Comparison of ENCODE assay signal across 8 cellular contexts in genomic region chr15:90561344-90562244, GRCh38. TPM values are rescaled to one million over a fixed set of nuclear protein-coding genes. Genes with fewer than 3 reads are reported as not detected.
A peak's percentile ranks its signal among the peaks of the same experiment; 100 is the strongest.
DNase-seq lines count a peak whose midpoint lies in the region; TF ChIP-seq lines count a peak whose summit lies in the region.
"Had no signal": no experiment of that assay in that cellular context is flagged by ENCODE, and none has a peak within 500 bp of the region (broad histone marks: within the 10 kb centered on the region; RNA-seq: fewer than 3 reads in every experiment).

No MANE protein-coding gene starts in this region.

- CTCF ChIA-PET in HEK293 (lab: Yijun Ruan, JAX) = interaction anchor here (1.1 to 1.5 kb wide), 3 partner anchors 11 to 241 kb away, joined by 3 to 4 read pairs (median 4); no protein-coding TSS in a partner anchor
- CTCF ChIA-PET in activated CD4-positive, alpha-beta memory T cell treated with anti-CD3 and anti-CD28 coated beads for 36 hours (lab: Charles Lee) = interaction anchor here (0.6 to 1.9 kb wide), 6 partner anchors 11 to 268 kb away, joined by 3 to 8 read pairs (median 4); partner anchors contain the start of gene BLM

- H3K36me3 ChIP-seq in HEK293 (ENCODE audit: control insufficient read depth in 2 of 2, insufficient read depth in 1 of 2, low read length in 2 of 2) (peaks cover 0 to 5% of the 10 kb centered on the region in 2 experiments; a peak in 1 of 3 replicates), right atrium auricular region (no peaks in the 10 kb centered on the region), stomach smooth muscle (ENCODE audit: control insufficient read depth in 2 of 2, insufficient read depth in 2 of 2, low read length in 2 of 2) (no peaks in the 10 kb centered on the region)

- no peaks in the 10 kb centered on the region for H3K9me3 Mint-ChIP-seq in activated CD4-positive, alpha-beta memory T cell treated with anti-CD3 and anti-CD28 coated beads for 36 hours

- H3K9me3 ChIP-seq in HEK293 (ENCODE audit: control insufficient read depth, insufficient read depth, low read depth, low read length) = no peaks in the 10 kb centered on the region
- no peaks in the 10 kb centered on the region for H3K9me3 ChIP-seq in right atrium auricular region
- H3K9me3 ChIP-seq in stomach smooth muscle (ENCODE audit: control insufficient read depth in 2 of 2, low read length in 2 of 2) = no peaks in the 10 kb centered on the region

- H3K27ac ChIP-seq in HEK293 (ENCODE audit: extremely low read depth, low read depth, low read length) (no peak overlapping the region), right atrium auricular region (peak overlapping the region; percentile 82 to 93), stomach smooth muscle (ENCODE audit: low read length) (peak overlapping the region; percentile 63)
- H3K27ac ChIP-seq: PC-9 had no signal

- peak overlapping the region in 1 of 2 donors; percentile 18 for H3K9ac ChIP-seq in stomach smooth muscle (ENCODE audit: low read length in 2 of 2)

- POLR2A ChIA-PET in HEK293 (lab: Yijun Ruan, JAX) = no interaction called here
- POLR2A ChIA-PET in activated CD4-positive, alpha-beta memory T cell treated with anti-CD3 and anti-CD28 coated beads for 36 hours (lab: Charles Lee) = interaction anchor here (0.5 to 1.7 kb wide), 3 partner anchors 7 to 31 kb away, joined by 3 to 4 read pairs (median 4); no protein-coding TSS in a partner anchor

- H3K4me3 ChIP-seq in HEK293 (ENCODE audit: low read depth, low read length) (no peak overlapping the region), right atrium auricular region (no peak overlapping the region), stomach smooth muscle (ENCODE audit: low read length in 2 of 2) (peak overlapping the region in 1 of 2 donors; percentile 12)
- H3K4me3 ChIP-seq: PC-9 had no signal

- intact Hi-C loops in activated CD4-positive, alpha-beta memory T cell treated with anti-CD3 and anti-CD28 coated beads for 36 hours (cut with micrococcal nuclease) = loop anchor here (1.0 to 2.0 kb wide), 2 partner anchors 13 to 15 kb away; no protein-coding TSS in a partner anchor

- H3K4me1 Mint-ChIP-seq in activated CD4-positive, alpha-beta memory T cell treated with anti-CD3 and anti-CD28 coated beads for 36 hours (ENCODE audit: low read depth) = peaks cover 84% of the 10 kb centered on the region

- no peaks in the 10 kb centered on the region for H3K27me3 ChIP-seq in right atrium auricular region
- no peaks in the 10 kb centered on the region for H3K27me3 ChIP-seq in stomach smooth muscle (ENCODE audit: control insufficient read depth in 1 of 2, insufficient read depth in 2 of 2, low read length in 2 of 2)

- TF ChIP-seq CTCF in HEK293 (tag by site-specific recombination; IDR thresholded peaks at IDR 0.05) = no peak
- TF ChIP-seq CTCF in right atrium auricular region (IDR thresholded peaks at IDR 0.05) = no peak

- H3K4me1 ChIP-seq in HEK293 (ENCODE audit: control insufficient read depth, insufficient read depth, low read length) = peaks cover 11% of the 10 kb centered on the region; the same call in 1 of the 2 replicates
- H3K4me1 ChIP-seq in right atrium auricular region = peaks cover 0 to 87% of the 10 kb centered on the region in 2 donors
- H3K4me1 ChIP-seq in stomach smooth muscle (ENCODE audit: control insufficient read depth, insufficient read depth, low read length) = peaks cover 58% of the 10 kb centered on the region

- H3K27ac Mint-ChIP-seq in activated CD4-positive, alpha-beta memory T cell treated with anti-CD3 and anti-CD28 coated beads for 36 hours = peak overlapping the region; percentile 70

- DNase-seq in activated CD4-positive, alpha-beta memory T cell treated with anti-CD3 and anti-CD28 coated beads for 36 hours = peak; percentile 53
- DNase-seq in right atrium auricular region (ENCODE audit: low spot score) (no peak), NCI-H2029 (lab: John Stamatoyannopoulos, UW) (no peak), NCI-H1694 treated with DMSO at 0.1 percent for 48 hours (lab: John Stamatoyannopoulos, UW) (no peak), GOT3 (lab: John Stamatoyannopoulos, UW) (no peak)
- DNase-seq: PC-9 had no signal

- H3K27me3 Mint-ChIP-seq in activated CD4-positive, alpha-beta memory T cell treated with anti-CD3 and anti-CD28 coated beads for 36 hours = no peaks in the 10 kb centered on the region

- no peak overlapping the region for H3K4me3 Mint-ChIP-seq in activated CD4-positive, alpha-beta memory T cell treated with anti-CD3 and anti-CD28 coated beads for 36 hours

- H3K36me3 Mint-ChIP-seq in activated CD4-positive, alpha-beta memory T cell treated with anti-CD3 and anti-CD28 coated beads for 36 hours = peaks cover 16% of the 10 kb centered on the region

TF ChIP-seq in HEK293, 187 proteins besides CTCF, POLR2A, EP300 and RAD21:
- TF ChIP-seq ZFHX2 (tag by site-specific recombination; conservative IDR thresholded peaks at IDR 0.05) = 0 out of 2 replicates have a peak, but pooled peaks have one; percentile 12
- no peak for TF ChIP-seq ZNF658 (tag by site-specific recombination; IDR thresholded peaks at IDR 0.05)

RNA-seq across cellular contexts. Expression of gene CRTC3, which starts 31.9 kb away (rescaled TPM):
- total RNA-seq in activated CD4-positive, alpha-beta memory T cell treated with anti-CD3 and anti-CD28 coated beads for 36 hours = 10 to 100 TPM; 34.7 to 37.8 TPM
- 10 to 100 TPM; 26.4 to 32.5 TPM for total RNA-seq in right atrium auricular region
